In genomic region chr2:14425869-14426268, GRCh38 we compare ENCODE assay signal across 31 cellular contexts.
"Had no signal": no experiment of that assay in that cellular context is flagged by ENCODE, and none has a peak within 500 bp of the region (broad histone marks: within the 10 kb centered on the region; RNA-seq: fewer than 3 reads in every experiment).

No MANE protein-coding gene starts in this region.

- DNase-seq: activated CD4-positive, alpha-beta memory T cell treated with anti-CD3 and anti-CD28 coated beads, Interleukin-2, amount 10 ng/mL, durations not matched to agents 7 days and 5 days; activated CD4-positive, alpha-beta T cell treated with anti-CD3 and anti-CD28 coated beads for 1 hour; activated CD4-positive, alpha-beta T cell treated with anti-CD3 and anti-CD28 coated beads for 4 hours; activated CD4-positive, alpha-beta T cell treated with anti-CD3 and anti-CD28 coated beads, Interleukin-2, amount 10 ng/mL, durations not matched to agents 7 days and 5 days; activated CD4-positive, alpha-beta T cell treated with anti-CD3 and anti-CD28 coated beads, Interleukin-2, amount 50 U/mL, for 4 hours; activated CD8-positive, alpha-beta memory T cell treated with anti-CD3 and anti-CD28 coated beads, Interleukin-2, amount 50 U/mL, for 48 hours; activated gamma-delta T cell; activated naive CD4-positive, alpha-beta T cell; activated naive CD4-positive, alpha-beta T cell treated with anti-CD3 and anti-CD28 coated beads, Interleukin-2, amount 10 ng/mL, durations not matched to agents 7 days and 5 days; activated naive CD8-positive, alpha-beta T cell treated with anti-CD3 and anti-CD28 coated beads, Interleukin-2, amount 10 ng/mL, durations not matched to agents 7 days and 5 days; activated T-cell treated with anti-CD3 and anti-CD28 coated beads for 4 hours; activated T-cell treated with anti-CD3 and anti-CD28 coated beads, Interleukin-2, amount 50 U/mL, for 24 hours; activated T-cell treated with anti-CD3 and anti-CD28 coated beads, Interleukin-2, amount 50 U/mL, for 72 hours; anterior cingulate cortex; brain microvascular endothelial cell; dorsolateral prefrontal cortex; effector memory CD4-positive, alpha-beta T cell; endodermal cell; foreskin fibroblast; head of caudate nucleus; T-helper 2 cell had no signal

- H3K27me3 Mint-ChIP-seq: activated CD4-positive, alpha-beta memory T cell treated with anti-CD3 and anti-CD28 coated beads, Interleukin-2, amount 10 ng/mL, durations not matched to agents 7 days and 5 days; activated CD4-positive, alpha-beta T cell treated with anti-CD3 and anti-CD28 coated beads, Interleukin-2, amount 10 ng/mL, durations not matched to agents 7 days and 5 days; activated naive CD4-positive, alpha-beta T cell treated with anti-CD3 and anti-CD28 coated beads, Interleukin-2, amount 10 ng/mL, durations not matched to agents 7 days and 5 days; activated naive CD8-positive, alpha-beta T cell treated with anti-CD3 and anti-CD28 coated beads, Interleukin-2, amount 10 ng/mL, durations not matched to agents 7 days and 5 days; activated T-cell treated with anti-CD3 and anti-CD28 coated beads, Interleukin-2, amount 50 U/mL, for 24 hours; central memory CD8-positive, alpha-beta T cell; dendritic cell treated with granulocyte-macrophage colony-stimulating factor and Interleukin-4, amounts not matched to agents 40 ng/mL and 50 ng/mL, for 4 days had no signal

- H3K9me3 Mint-ChIP-seq: endodermal cell had no signal

- H3K27me3 ChIP-seq: brain microvascular endothelial cell, dorsolateral prefrontal cortex had no signal

- H3K36me3 ChIP-seq: brain microvascular endothelial cell had no signal

- H3K27ac Mint-ChIP-seq: activated CD4-positive, alpha-beta memory T cell treated with anti-CD3 and anti-CD28 coated beads, Interleukin-2, amount 10 ng/mL, durations not matched to agents 7 days and 5 days; activated CD4-positive, alpha-beta T cell treated with anti-CD3 and anti-CD28 coated beads, Interleukin-2, amount 10 ng/mL, durations not matched to agents 7 days and 5 days; activated naive CD4-positive, alpha-beta T cell treated with anti-CD3 and anti-CD28 coated beads, Interleukin-2, amount 10 ng/mL, durations not matched to agents 7 days and 5 days; activated naive CD4-positive, alpha-beta T cell treated with anti-CD3 and anti-CD28 coated beads, Interleukin-2, amount 50 U/mL, for 72 hours; activated naive CD8-positive, alpha-beta T cell treated with anti-CD3 and anti-CD28 coated beads, Interleukin-2, amount 10 ng/mL, durations not matched to agents 7 days and 5 days; activated T-cell treated with anti-CD3 and anti-CD28 coated beads, Interleukin-2, amount 50 U/mL, for 24 hours; activated T-cell treated with anti-CD3 and anti-CD28 coated beads, Interleukin-2, amount 50 U/mL, for 72 hours; dendritic cell treated with granulocyte-macrophage colony-stimulating factor and Interleukin-4, amounts not matched to agents 40 ng/mL and 50 ng/mL, for 4 days; endodermal cell; WTC11 had no signal

- ATAC-seq: activated naive CD4-positive, alpha-beta T cell treated with anti-CD3 and anti-CD28 coated beads, Interleukin-2, amount 50 U/mL, for 72 hours; activated T-cell treated with anti-CD3 and anti-CD28 coated beads, Interleukin-2, amount 50 U/mL, for 72 hours; esophagus mucosa; WTC11 had no signal

- H3K4me1 Mint-ChIP-seq: activated CD4-positive, alpha-beta memory T cell treated with anti-CD3 and anti-CD28 coated beads, Interleukin-2, amount 10 ng/mL, durations not matched to agents 7 days and 5 days; activated CD4-positive, alpha-beta T cell treated with anti-CD3 and anti-CD28 coated beads, Interleukin-2, amount 10 ng/mL, durations not matched to agents 7 days and 5 days; activated naive CD4-positive, alpha-beta T cell treated with anti-CD3 and anti-CD28 coated beads, Interleukin-2, amount 10 ng/mL, durations not matched to agents 7 days and 5 days; activated naive CD8-positive, alpha-beta T cell treated with anti-CD3 and anti-CD28 coated beads, Interleukin-2, amount 10 ng/mL, durations not matched to agents 7 days and 5 days; central memory CD8-positive, alpha-beta T cell; WTC11 had no signal

- H3K4me3 Mint-ChIP-seq: activated CD4-positive, alpha-beta memory T cell treated with anti-CD3 and anti-CD28 coated beads, Interleukin-2, amount 10 ng/mL, durations not matched to agents 7 days and 5 days; activated CD4-positive, alpha-beta T cell treated with anti-CD3 and anti-CD28 coated beads, Interleukin-2, amount 10 ng/mL, durations not matched to agents 7 days and 5 days; activated naive CD4-positive, alpha-beta T cell treated with anti-CD3 and anti-CD28 coated beads, Interleukin-2, amount 10 ng/mL, durations not matched to agents 7 days and 5 days; activated naive CD8-positive, alpha-beta T cell treated with anti-CD3 and anti-CD28 coated beads, Interleukin-2, amount 10 ng/mL, durations not matched to agents 7 days and 5 days; activated T-cell treated with anti-CD3 and anti-CD28 coated beads, Interleukin-2, amount 50 U/mL, for 24 hours; activated T-cell treated with anti-CD3 and anti-CD28 coated beads, Interleukin-2, amount 50 U/mL, for 72 hours; central memory CD8-positive, alpha-beta T cell; dendritic cell treated with granulocyte-macrophage colony-stimulating factor and Interleukin-4, amounts not matched to agents 40 ng/mL and 50 ng/mL, for 4 days; endodermal cell; WTC11 had no signal

- H3K4me3 ChIP-seq: coronary artery, dorsolateral prefrontal cortex had no signal

- FAIRE-seq: astrocyte, bronchial epithelial cell, frontal cortex had no signal

- H3K36me3 Mint-ChIP-seq: activated naive CD4-positive, alpha-beta T cell treated with anti-CD3 and anti-CD28 coated beads, Interleukin-2, amount 10 ng/mL, durations not matched to agents 7 days and 5 days; activated naive CD4-positive, alpha-beta T cell treated with anti-CD3 and anti-CD28 coated beads, Interleukin-2, amount 50 U/mL, for 72 hours; activated naive CD8-positive, alpha-beta T cell treated with anti-CD3 and anti-CD28 coated beads, Interleukin-2, amount 10 ng/mL, durations not matched to agents 7 days and 5 days had no signal

- H3K27ac ChIP-seq: brain microvascular endothelial cell, coronary artery, dorsolateral prefrontal cortex, VCaP had no signal
